In the genomic region with DNA sequence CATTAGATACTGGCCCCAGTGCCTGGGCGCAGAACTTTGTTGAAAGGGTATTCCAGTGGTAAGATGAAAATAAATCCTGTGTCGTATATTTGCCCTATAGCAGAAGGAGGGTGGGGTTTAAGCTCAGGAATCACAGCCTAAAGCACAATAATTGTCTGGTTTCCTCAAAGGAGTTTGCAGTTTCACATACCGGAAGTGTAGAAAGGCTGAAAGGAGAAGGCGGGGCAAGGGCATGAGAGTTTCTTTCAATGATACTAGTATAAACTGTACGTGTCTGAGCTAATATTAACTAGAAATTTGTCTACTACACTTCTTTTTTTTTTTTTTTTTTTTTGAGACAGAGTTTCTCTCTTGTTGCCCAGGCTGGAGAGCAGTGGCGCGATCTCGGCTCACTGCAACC, we compare ENCODE assay signal across 8 cellular contexts. TPM values are rescaled to one million over a fixed set of nuclear protein-coding genes. Genes with fewer than 3 reads are reported as not detected.
DNase-seq lines count a peak whose midpoint lies in the region; ATAC-seq, FAIRE-seq and TF ChIP-seq lines count a peak whose summit lies in the region.
"Not testable (repeated sequence)": the region's sequence is repeated elsewhere in the genome, so short reads cannot be mapped to it uniquely, and the experiment has no call there.

No MANE protein-coding gene starts in this region.

- FAIRE-seq in GM19239 (lab: Jason Lieb, UNC) = peak; percentile 98

- not testable (repeated sequence) for H3K9me3 ChIP-seq in CD4-positive, alpha-beta memory T cell (ENCODE audit: control insufficient read depth in 1 of 2, low read length in 2 of 2); left ventricle myocardium inferior (replicated peaks)

- not testable (repeated sequence) for H3K36me3 Mint-ChIP-seq in CD4-positive, alpha-beta memory T cell

- ATAC-seq in HG02610 (IDR thresholded peaks at IDR 0.05; ENCODE audit: unreplicated experiment) (peak; percentile 19), HG03432 (IDR thresholded peaks at IDR 0.05; ENCODE audit: unreplicated experiment) (peak; percentile 41)

- in situ Hi-C loops in SK-MEL-5 (cut with HindIII; ENCODE audit: low pct_unique_long_range_greater_than_20kb, low sequenced_read_pairs) = not testable (repeated sequence)

- peak overlapping the region in 1 of 7 donors; percentile 64 for H3K27ac Mint-ChIP-seq in CD4-positive, alpha-beta memory T cell

- H3K4me1 Mint-ChIP-seq in CD4-positive, alpha-beta memory T cell = not testable (repeated sequence)

- H3K4me1 ChIP-seq in CD4-positive, alpha-beta memory T cell (ENCODE audit: insufficient read depth, low read length) = not testable (repeated sequence)
- peaks cover 34% of the 10 kb centered on the region for H3K4me1 ChIP-seq in left ventricle myocardium inferior

- H3K4me3 ChIP-seq in CD4-positive, alpha-beta memory T cell (ENCODE audit: low read length in 2 of 2); left ventricle myocardium inferior: not testable (repeated sequence)

- peak overlapping the region in 7 of 8 donors; percentile 11 to 77 (median 63) for H3K4me3 Mint-ChIP-seq in CD4-positive, alpha-beta memory T cell

- peak in 3 of 5 donors; percentile 4 to 23 (median 20) for DNase-seq in CD4-positive, alpha-beta memory T cell
- not testable (repeated sequence) for DNase-seq in GM19239 (ENCODE audit: insufficient read length, low spot score); left ventricle myocardium inferior
- DNase-seq in SK-MEL-5 (ENCODE audit: low read depth, low spot score) (peak; percentile 61), activated gamma-delta T cell treated with Interleukin-2 at 50 U/mL for 16 hours (peak; percentile 17)
- peak; percentile 31 for DNase-seq in stimulated activated CD4-positive, alpha-beta T cell treated with anti-CD3 and anti-CD28 coated beads, Interleukin-15, amount 100 ng/mL, for 24 hours

- H3K27me3 ChIP-seq in CD4-positive, alpha-beta memory T cell (ENCODE audit: insufficient read depth, low read length); left ventricle myocardium inferior (ENCODE audit: low read depth): not testable (repeated sequence)

- CTCF ChIA-PET in CD4-positive, alpha-beta memory T cell (lab: Charles Lee; ENCODE audit: partially characterized antibody) = interaction anchor here (0.7 kb wide), 1 partner anchor 140 kb away, joined by 3 read pairs; no protein-coding TSS in a partner anchor

- H3K36me3 ChIP-seq in CD4-positive, alpha-beta memory T cell (ENCODE audit: insufficient read depth, low read length); left ventricle myocardium inferior: not testable (repeated sequence)

- H3K9me3 Mint-ChIP-seq in CD4-positive, alpha-beta memory T cell = not testable (repeated sequence)

- POLR2A ChIA-PET in CD4-positive, alpha-beta memory T cell (lab: Charles Lee; ENCODE audit: partially characterized antibody) = not testable (repeated sequence)

- intact Hi-C loops in CD4-positive, alpha-beta memory T cell (cut with micrococcal nuclease); left ventricle myocardium inferior (cut with micrococcal nuclease): not testable (repeated sequence)

- H3K27ac ChIP-seq in CD4-positive, alpha-beta memory T cell (ENCODE audit: low read depth, low read length) = not testable (repeated sequence)
- H3K27ac ChIP-seq in left ventricle myocardium inferior (replicated peaks) = peak overlapping the region; percentile 81

- H3K27me3 Mint-ChIP-seq in CD4-positive, alpha-beta memory T cell = not testable (repeated sequence)

- not testable (repeated sequence) for TF ChIP-seq CTCF in left ventricle myocardium inferior (IDR thresholded peaks at IDR 0.05; ENCODE audit: borderline replicate concordance)

RNA-seq across cellular contexts. Expression of a gene that starts 29.2 kb away (rescaled TPM):
- total RNA-seq in CD4-positive, alpha-beta memory T cell = under 1 TPM; 0.89 to 0.96 TPM
- under 1 TPM; 0.10 to 0.17 TPM for polyA plus RNA-seq in CD4-positive, alpha-beta memory T cell
- 53.1 and 55.9 TPM in 2 replicates for total RNA-seq in SK-MEL-5 (2014; rRNA removed; shearing (Covaris generic))
- polyA plus RNA-seq in SK-MEL-5 (2015; cell fraction: cytosol; rRNA removed) = 57.7 and 79.6 TPM in 2 replicates
- polyA plus RNA-seq in SK-MEL-5 (2015; cell fraction: nucleus; rRNA removed) = 28.4 and 30.0 TPM in 2 replicates
- 9.1 TPM for total RNA-seq in left ventricle myocardium inferior
